Comparison of ENCODE assay signal across 22 cellular contexts in the genomic region with DNA sequence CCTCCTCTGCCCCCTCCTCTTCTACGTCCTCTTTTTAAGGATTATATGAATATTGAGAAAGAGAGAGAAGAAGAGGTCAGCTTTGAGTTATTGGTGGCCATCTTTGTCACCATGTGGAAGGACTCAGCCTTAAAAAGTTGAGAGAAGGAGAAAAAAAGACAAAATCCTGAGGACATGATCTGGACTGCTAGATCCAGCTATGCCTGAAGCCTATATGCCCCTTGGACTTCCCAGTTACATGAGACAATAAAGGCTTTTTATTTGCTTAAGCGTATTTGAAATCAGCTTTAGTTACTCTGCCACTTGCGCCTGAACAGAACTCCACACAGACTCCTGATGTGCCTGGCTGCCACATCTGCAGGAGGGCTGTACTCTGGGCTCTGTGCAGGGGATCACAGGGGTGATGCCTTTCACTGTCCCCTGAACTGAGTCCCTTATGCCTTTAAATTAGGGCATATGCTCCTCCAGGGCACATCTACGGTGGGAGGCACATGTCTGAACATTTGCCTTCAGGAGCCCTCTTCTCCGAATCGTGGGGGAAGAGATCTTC. TPM values are rescaled to one million over a fixed set of nuclear protein-coding genes. Genes with fewer than 3 reads are reported as not detected.
A peak's percentile ranks its signal among the peaks of the same experiment; 100 is the strongest.
DNase-seq lines count a peak whose midpoint lies in the region; ATAC-seq, FAIRE-seq and TF ChIP-seq lines count a peak whose summit lies in the region.
"Had no signal": no experiment of that assay in that cellular context is flagged by ENCODE, and none has a peak within 500 bp of the region (broad histone marks: within the 10 kb centered on the region; RNA-seq: fewer than 3 reads in every experiment).

No MANE protein-coding gene starts in this region.

- H3K9me3 Mint-ChIP-seq in CD14-positive monocyte = peaks cover 0 to 18% (median 3%) of the 10 kb centered on the region in 7 donors
- H3K9me3 Mint-ChIP-seq: activated CD4-positive, alpha-beta T cell treated with anti-CD3 and anti-CD28 coated beads, Interleukin-2, amount 10 ng/mL, durations not matched to agents 7 days and 5 days had no signal

- no peaks in the 10 kb centered on the region for H3K9me3 ChIP-seq in RWPE2 (ENCODE audit: severe bottlenecking)
- no peaks in the 10 kb centered on the region for H3K9me3 ChIP-seq in lower lobe of right lung
- H3K9me3 ChIP-seq: adrenal gland, gastrocnemius medialis, prostate gland had no signal

- peaks cover 15% of the 10 kb centered on the region for H3K4me1 Mint-ChIP-seq in CD14-positive monocyte
- H3K4me1 Mint-ChIP-seq: mesothelial cell of epicardium, neural crest cell had no signal

- ATAC-seq in RWPE2 (ENCODE audit: low read depth) (no peak), lower lobe of right lung (no peak), HG02938 (IDR thresholded peaks at IDR 0.05; ENCODE audit: unreplicated experiment) (no peak)
- ATAC-seq: gastrocnemius medialis had no signal

- no peaks in the 10 kb centered on the region for H3K36me3 ChIP-seq in RWPE2 (ENCODE audit: low read depth)
- no peaks in the 10 kb centered on the region for H3K36me3 ChIP-seq in lower lobe of right lung
- H3K36me3 ChIP-seq: adrenal gland, gastrocnemius medialis, prostate gland had no signal

- H3K4me3 ChIP-seq in RWPE2 (ENCODE audit: severe bottlenecking) (no peak overlapping the region), lower lobe of right lung (no peak overlapping the region)
- H3K4me3 ChIP-seq: adrenal gland, dorsolateral prefrontal cortex, gastrocnemius medialis, prostate gland had no signal

- H3K4me3 Mint-ChIP-seq in CD14-positive monocyte = peak overlapping the region in 1 of 2 donors; percentile 59
- H3K4me3 Mint-ChIP-seq: activated CD4-positive, alpha-beta T cell treated with anti-CD3 and anti-CD28 coated beads, Interleukin-2, amount 10 ng/mL, durations not matched to agents 7 days and 5 days; mesothelial cell of epicardium; neural crest cell had no signal

- H3K27me3 ChIP-seq in RWPE2 (ENCODE audit: insufficient read depth, poor library complexity, severe bottlenecking) = no peaks in the 10 kb centered on the region
- no peaks in the 10 kb centered on the region for H3K27me3 ChIP-seq in lower lobe of right lung (ENCODE audit: low read depth)
- H3K27me3 ChIP-seq: adrenal gland, gastrocnemius medialis had no signal

- no peaks in the 10 kb centered on the region for H3K36me3 Mint-ChIP-seq in CD14-positive monocyte
- H3K36me3 Mint-ChIP-seq: IgD-negative memory B cell, mesothelial cell of epicardium had no signal

- H3K27ac ChIP-seq in RWPE2 (ENCODE audit: poor library complexity, severe bottlenecking) = peak overlapping the region; percentile 84
- peak overlapping the region; percentile 18 for H3K27ac ChIP-seq in lower lobe of right lung
- H3K27ac ChIP-seq: adrenal gland, dorsolateral prefrontal cortex, gastrocnemius medialis, prostate gland had no signal

- DNase-seq in CD14-positive monocyte (ENCODE audit: low spot score) (no peak), GM12891 (ENCODE audit: insufficient read length, low spot score) (no peak), RWPE2 (ENCODE audit: low spot score) (no peak), lower lobe of right lung (no peak), NCI-H524 treated with DMSO at 0.1 percent for 48 hours (lab: John Stamatoyannopoulos, UW) (no peak)
- DNase-seq in stimulated activated naive CD4-positive, alpha-beta T cell treated with Interleukin-2 at 50 U/mL for 16 hours (lab: John Stamatoyannopoulos, UW) = no peak
- DNase-seq: activated CD4-positive, alpha-beta T cell treated with anti-CD3 and anti-CD28 coated beads, Interleukin-2, amount 10 ng/mL, durations not matched to agents 7 days and 5 days; activated effector memory CD4-positive, alpha-beta T cell treated with anti-CD3 and anti-CD28 coated beads, Interleukin-2, amount 50 U/mL, for 16 hours; adrenal gland; dorsolateral prefrontal cortex; gastrocnemius medialis; NCI-H187 treated with DMSO at 0.1 percent for 48 hours; NCI-H446 treated with DMSO at 0.1 percent for 48 hours; SHP77 treated with DMSO at 0.1 percent for 48 hours; small intestine; stimulated activated CD4-positive, alpha-beta T cell treated with anti-CD3 and anti-CD28 coated beads, Interleukin-4, amount 100 ng/mL, for 24 hours had no signal

- H3K27me3 Mint-ChIP-seq in CD14-positive monocyte (ENCODE audit: low read depth in 3 of 3) = peaks cover 4 to 12% (median 4%) of the 10 kb centered on the region in 3 donors

- H3K4me1 ChIP-seq in RWPE2 (ENCODE audit: insufficient read depth, poor library complexity, severe bottlenecking) (peaks cover 46% of the 10 kb centered on the region), lower lobe of right lung (peaks cover 4% of the 10 kb centered on the region)
- H3K4me1 ChIP-seq: adrenal gland, prostate gland had no signal

- no peak for TF ChIP-seq CTCF in CD14-positive monocyte (IDR thresholded peaks at IDR 0.05)
- no peak for TF ChIP-seq CTCF in RWPE2 (IDR thresholded peaks at IDR 0.05; ENCODE audit: poor library complexity, severe bottlenecking)
- TF ChIP-seq CTCF in lower lobe of right lung (IDR thresholded peaks at IDR 0.05) = no peak

- peak; percentile 9 for FAIRE-seq in GM12891 (lab: Jason Lieb, UNC)
- FAIRE-seq: small intestine had no signal

- peak overlapping the region in 5 of 7 donors; percentile 3 to 83 (median 26) for H3K27ac Mint-ChIP-seq in CD14-positive monocyte
- H3K27ac Mint-ChIP-seq: mesothelial cell of epicardium had no signal

- intact Hi-C loops in CD14-positive monocyte (cut with micrococcal nuclease) = no loop called here
- intact Hi-C loops in lower lobe of right lung (cut with DNase I) = no loop called here

- TF ChIP-seq POLR2A in GM12891 (IDR thresholded peaks at IDR 0.05; ENCODE audit: low read depth, low read length) = no peak

TF ChIP-seq in GM12891, 5 proteins besides CTCF, POLR2A, EP300 and RAD21:
- no peak for TF ChIP-seq TAF1 (IDR thresholded peaks at IDR 0.05; ENCODE audit: low read depth, low read length)
- TF ChIP-seq POU2F2 (IDR thresholded peaks at IDR 0.05; ENCODE audit: low read depth, low read length) = no peak
- TF ChIP-seq POLR2AphosphoS5 (IDR thresholded peaks at IDR 0.05; ENCODE audit: low read depth, low read length) = no peak
- no peak for TF ChIP-seq PAX5 (IDR thresholded peaks at IDR 0.05; ENCODE audit: insufficient read depth, low read length, severe bottlenecking)
- no peak for TF ChIP-seq SPI1 (IDR thresholded peaks at IDR 0.05; ENCODE audit: low read depth, low read length)

RNA-seq across cellular contexts. Expression of a gene that starts 13.9 kb away (rescaled TPM):
- not detected for polyA plus RNA-seq in CD14-positive monocyte
- 0.04 TPM for polyA plus RNA-seq in GM12891 (2012; ENCODE audit: low read depth, missing spikeins)
- total RNA-seq in lower lobe of right lung = 1.1 TPM
- total RNA-seq: activated CD4-positive, alpha-beta T cell treated with anti-CD3 and anti-CD28 coated beads, Interleukin-2, amount 10 ng/mL, durations not matched to agents 7 days and 5 days; epithelial cell of proximal tubule; gastrocnemius medialis; mesothelial cell of epicardium; neural crest cell had no signal
- polyA plus RNA-seq: IgD-negative memory B cell had no signal

RNA-seq across cellular contexts. Expression of a gene that starts 59.7 kb away (rescaled TPM):
- polyA plus RNA-seq in CD14-positive monocyte = not detected
- not detected for polyA plus RNA-seq in GM12891 (2012; ENCODE audit: low read depth, missing spikeins)
- not detected for total RNA-seq in lower lobe of right lung
- total RNA-seq: activated CD4-positive, alpha-beta T cell treated with anti-CD3 and anti-CD28 coated beads, Interleukin-2, amount 10 ng/mL, durations not matched to agents 7 days and 5 days; epithelial cell of proximal tubule; mesothelial cell of epicardium; neural crest cell had no signal
- polyA plus RNA-seq: IgD-negative memory B cell had no signal
